10 cellular contexts compared by ENCODE assay signal in the genomic region with DNA sequence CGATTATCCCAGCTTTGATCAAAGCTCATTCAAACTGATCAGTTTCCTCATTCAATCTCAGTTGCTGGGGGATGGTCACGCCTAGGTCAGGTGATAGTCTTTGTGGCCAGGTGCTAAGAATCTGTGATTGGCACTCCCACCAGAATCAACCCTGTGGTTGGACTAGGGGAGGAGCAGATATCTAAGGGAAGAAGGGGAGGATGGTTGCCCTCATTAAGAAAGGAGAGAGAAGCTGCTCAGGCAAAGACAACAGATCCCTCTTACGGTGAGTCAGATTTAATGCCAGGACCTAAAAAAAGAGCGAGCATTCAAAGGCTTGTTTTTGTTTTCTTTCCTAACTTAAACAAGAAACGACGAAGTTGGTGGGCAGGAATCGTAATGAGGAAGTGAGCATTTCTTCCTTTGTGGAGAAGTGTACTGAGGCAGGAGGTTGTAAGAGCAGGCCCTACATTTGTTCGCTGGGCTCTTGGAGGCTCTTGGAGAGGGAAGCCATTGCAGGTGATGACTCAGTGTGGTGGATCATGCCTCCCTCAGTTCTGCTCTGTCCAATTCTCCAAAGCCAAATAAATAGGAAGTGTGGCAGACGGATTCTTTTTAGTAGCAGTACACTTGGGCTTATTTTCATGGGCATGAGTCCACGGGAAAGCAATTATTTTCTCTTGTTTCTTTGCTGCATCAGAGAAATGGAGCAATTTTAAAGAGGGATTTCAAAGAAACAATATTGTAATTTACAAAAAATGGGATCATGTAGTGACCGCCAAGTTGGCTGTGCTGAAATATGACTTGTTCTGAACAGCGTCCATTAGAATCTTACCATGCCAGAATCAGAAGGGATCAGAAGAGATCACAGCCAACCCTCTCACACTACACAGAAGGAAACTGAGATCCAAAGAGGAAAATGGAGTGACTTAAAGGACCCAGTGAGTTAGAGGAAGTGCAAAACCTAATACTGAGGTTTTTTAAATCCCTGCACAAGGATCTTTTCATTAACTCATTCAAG. TPM values are rescaled to one million over a fixed set of nuclear protein-coding genes. Genes with fewer than 3 reads are reported as not detected.
DNase-seq lines count a peak whose midpoint lies in the region; ATAC-seq and TF ChIP-seq lines count a peak whose summit lies in the region.
"Had no signal": no experiment of that assay in that cellular context is flagged by ENCODE, and none has a peak within 500 bp of the region (broad histone marks: within the 10 kb centered on the region; RNA-seq: fewer than 3 reads in every experiment).

No MANE protein-coding gene starts in this region.

- intact Hi-C loops in dorsolateral prefrontal cortex (cut with DNase I): no loop called here

- no peak overlapping the region for H3K9ac ChIP-seq in rectal smooth muscle tissue (ENCODE audit: low read length)

- H3K27ac ChIP-seq in rectal smooth muscle tissue (ENCODE audit: low read depth, low read length): peak overlapping the region; percentile 6
- H3K27ac ChIP-seq in dorsolateral prefrontal cortex: peak overlapping the region in 1 of 59 donors; percentile 18

- no peaks in the 10 kb centered on the region for H3K27me3 ChIP-seq in rectal smooth muscle tissue (ENCODE audit: control insufficient read depth, insufficient read depth, low read length)
- peaks cover 0 to 6% (median 0%) of the 10 kb centered on the region in 45 donors for H3K27me3 ChIP-seq in dorsolateral prefrontal cortex

- no peaks in the 10 kb centered on the region for H3K36me3 ChIP-seq in rectal smooth muscle tissue (ENCODE audit: control insufficient read depth, insufficient read depth, low read length)

- DNase-seq in ELR (ENCODE audit: low read depth) (peak; percentile 50), SIG-M5 (lab: John Stamatoyannopoulos, UW) (peak; percentile 65), fibroblast of gingiva (ENCODE audit: low read depth) (peak; percentile 81), dorsolateral prefrontal cortex (no peak), mesenteric fat pad (ENCODE audit: low spot score) (no peak), DMS 273 treated with DMSO at 0.1 percent for 48 hours (lab: John Stamatoyannopoulos, UW) (no peak)
- DNase-seq: activated CD4-positive, alpha-beta memory T cell treated with anti-CD3 and anti-CD28 coated beads for 36 hours; NCI-H146 had no signal

- TF ChIP-seq CTCF in dorsolateral prefrontal cortex (IDR thresholded peaks at IDR 0.05 in 54 of 56, conservative IDR thresholded peaks at IDR 0.05 in 2 of 56; ENCODE audit: low read depth in 1 of 56, partially characterized antibody in 56 of 56): no peak

- H3K4me3 ChIP-seq in rectal smooth muscle tissue (ENCODE audit: low read length) (no peak overlapping the region), dorsolateral prefrontal cortex (no peak overlapping the region)

- H3K4me1 ChIP-seq in rectal smooth muscle tissue (ENCODE audit: control insufficient read depth, insufficient read depth, low read length): no peaks in the 10 kb centered on the region

- no peak for ATAC-seq in GM21360 (IDR thresholded peaks at IDR 0.05; ENCODE audit: unreplicated experiment)

RNA-seq across cellular contexts. Expression of gene TGFBR1, which starts 18.7 kb away (rescaled TPM):
- 10 to 100 TPM in 119 of 120 experiments, 1 to 10 TPM in 1; 9.7 to 58.1 (median 21.3) TPM for total RNA-seq in dorsolateral prefrontal cortex
- total RNA-seq in mesenteric fat pad: 56.2 TPM

Comparison
In these comparisons a context has a peak if more than half of its experiments do, and no peak if none do; other contexts are left out.
1. DNase-seq: peak in ELR (single experiment), SIG-M5 (single experiment) and fibroblast of gingiva (single experiment); none in dorsolateral prefrontal cortex (0 of 10), mesenteric fat pad (single experiment) and DMS 273 treated with DMSO at 0.1 percent for 48 hours (single experiment).